Comparison of ENCODE assay signal across 1 cellular context in genomic region chrX:106995678-106996077, GRCh38.
A peak's percentile ranks its signal among the peaks of the same experiment; 100 is the strongest.
TF ChIP-seq lines count a peak whose summit lies in the region.

No MANE protein-coding gene starts in this region.

TF ChIP-seq in HEK293, 187 proteins besides CTCF, POLR2A, EP300 and RAD21 (continued from another document):
- TF ChIP-seq ZNF362 (tag by site-specific recombination; IDR thresholded peaks at IDR 0.05) (no peak), REST (tag by site-specific recombination; IDR thresholded peaks at IDR 0.05) (no peak), KLF9 (tag by site-specific recombination; IDR thresholded peaks at IDR 0.05; ENCODE audit: low read depth) (no peak), ZNF16 (tag by site-specific recombination; IDR thresholded peaks at IDR 0.05; ENCODE audit: low read depth) (no peak), SETDB1 (IDR thresholded peaks at IDR 0.05; ENCODE audit: insufficient read length, low read length) (peak; percentile 56), ZNF747 (tag by site-specific recombination; IDR thresholded peaks at IDR 0.05) (no peak), ZSCAN5A (tag by site-specific recombination; IDR thresholded peaks at IDR 0.05) (no peak), ZNF664 (tag by site-specific recombination; IDR thresholded peaks at IDR 0.05) (no peak), EGR2 (tag by site-specific recombination; IDR thresholded peaks at IDR 0.05; ENCODE audit: low read depth) (no peak), ZNF707 (tag by site-specific recombination; IDR thresholded peaks at IDR 0.05) (no peak)
TF ChIP-seq in HEK293: peak in this region for 2.
